20 cellular contexts compared by ENCODE assay signal in the genomic region with DNA sequence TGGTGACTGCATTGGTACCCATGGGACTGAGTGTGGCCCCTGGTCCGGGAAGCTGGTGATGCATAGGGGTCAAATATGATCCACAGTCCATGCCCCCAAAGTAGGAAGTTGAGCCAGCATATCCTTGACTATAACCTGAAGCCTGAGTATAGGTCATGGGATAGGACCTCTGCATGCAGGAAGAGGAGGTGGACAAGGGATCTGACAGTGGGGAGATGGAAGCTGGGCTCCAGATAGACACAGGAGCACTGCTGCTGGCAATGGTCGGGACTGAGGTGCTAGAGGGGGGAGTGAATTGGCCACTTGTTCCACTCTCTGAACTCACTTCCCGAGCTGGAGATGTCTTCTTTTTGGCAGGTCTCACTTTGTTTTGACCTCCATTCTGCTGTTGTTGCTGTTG. TPM values are rescaled to one million over a fixed set of nuclear protein-coding genes. Genes with fewer than 3 reads are reported as not detected.
A peak's percentile ranks its signal among the peaks of the same experiment; 100 is the strongest.
DNase-seq lines count a peak whose midpoint lies in the region; ATAC-seq, FAIRE-seq and TF ChIP-seq lines count a peak whose summit lies in the region.
"Had no signal": no experiment of that assay in that cellular context is flagged by ENCODE, and none has a peak within 500 bp of the region (broad histone marks: within the 10 kb centered on the region; RNA-seq: fewer than 3 reads in every experiment).

No MANE protein-coding gene starts in this region.

- peak overlapping the region; percentile 90 for H3K4me3 ChIP-seq in endodermal cell (ENCODE audit: low read length)
- H3K4me3 ChIP-seq in neural progenitor cell: peak overlapping the region; percentile 98
- no peak overlapping the region for H3K4me3 ChIP-seq in stomach
- H3K4me3 ChIP-seq: BLaER1 had no signal

- 61 to 64% methylated on average over 2 to 3 of the region's 3 CpGs for WGBS in endodermal cell (ENCODE audit: insufficient coverage in 1 of 2, insufficient read length in 1 of 2), 2 experiments
- 59 to 73% (median 67%) methylated on average over 3 of the region's 3 CpGs for WGBS in stomach, 5 donors

- H2AFZ ChIP-seq in neural progenitor cell (replicated peaks): no peak overlapping the region

- intact Hi-C loops in stomach (cut with DNase I; ENCODE audit: low total_unique reads): no loop called here

- POLR2A ChIA-PET in WTC11 (lab: Charles Lee): no interaction called here

- H3K36me3 ChIP-seq in endodermal cell (ENCODE audit: control insufficient read depth, insufficient read depth, low read length) (peaks cover 70% of the 10 kb centered on the region), neural progenitor cell (peaks cover 56% of the 10 kb centered on the region), stomach (no peaks in the 10 kb centered on the region)
- H3K36me3 ChIP-seq: BLaER1 had no signal

- H3F3A ChIP-seq in neural progenitor cell (ENCODE audit: low read depth): peaks cover 100% of the 10 kb centered on the region

- H3K79me2 ChIP-seq in neural progenitor cell (ENCODE audit: low read depth): peaks cover 80% of the 10 kb centered on the region

- H3K9me3 ChIP-seq in endodermal cell (ENCODE audit: control insufficient read depth, low read length) (no peaks in the 10 kb centered on the region), neural progenitor cell (ENCODE audit: low read depth) (no peaks in the 10 kb centered on the region), stomach (peaks cover 0 to 3% (median 0%) of the 10 kb centered on the region in 4 donors)

- H3K9me3 Mint-ChIP-seq in WTC11: no peaks in the 10 kb centered on the region
- no peaks in the 10 kb centered on the region for H3K9me3 Mint-ChIP-seq in endodermal cell
- peaks cover 3% of the 10 kb centered on the region for H3K9me3 Mint-ChIP-seq in neural progenitor cell
- H3K9me3 Mint-ChIP-seq: HFFc6 had no signal

- peak overlapping the region; percentile 98 for H3K9ac ChIP-seq in endodermal cell (ENCODE audit: extremely low read depth, low read length, poor library complexity, severe bottlenecking)
- no peak overlapping the region for H3K9ac ChIP-seq in neural progenitor cell
- H3K9ac ChIP-seq: BLaER1 had no signal

- peak; percentile 82 for FAIRE-seq in HTR-8/SVneo (lab: Jason Lieb, UNC)
- FAIRE-seq: A204.1, GM12892, GM19239 had no signal

- H3K27me3 Mint-ChIP-seq in WTC11 (ENCODE audit: low read depth): peaks cover 70% of the 10 kb centered on the region
- no peaks in the 10 kb centered on the region for H3K27me3 Mint-ChIP-seq in endodermal cell (ENCODE audit: insufficient read depth)
- H3K27me3 Mint-ChIP-seq in neural progenitor cell (ENCODE audit: insufficient read depth, low read depth): peaks cover 65% of the 10 kb centered on the region

- H3K27ac ChIP-seq in endodermal cell (ENCODE audit: low read depth, low read length) (no peak overlapping the region), neural progenitor cell (no peak overlapping the region), stomach (no peak overlapping the region)
- H3K27ac ChIP-seq: BLaER1 had no signal

- no peak overlapping the region for H3K4me3 Mint-ChIP-seq in WTC11
- peak overlapping the region; percentile 86 for H3K4me3 Mint-ChIP-seq in endodermal cell
- peak overlapping the region; percentile 58 for H3K4me3 Mint-ChIP-seq in neural progenitor cell
- H3K4me3 Mint-ChIP-seq: CD8-positive, alpha-beta memory T cell; HFFc6 had no signal

- peak overlapping the region; percentile 97 for H3K4me2 ChIP-seq in neural progenitor cell
- H3K4me2 ChIP-seq: BLaER1 had no signal

- peaks cover 98% of the 10 kb centered on the region for H4K20me1 ChIP-seq in neural progenitor cell (ENCODE audit: low read depth)
- H4K20me1 ChIP-seq: BLaER1 had no signal

- H3K27me3 ChIP-seq in endodermal cell (ENCODE audit: control insufficient read depth, insufficient read depth, low read length, poor library complexity, severe bottlenecking) (peaks cover 10% of the 10 kb centered on the region), neural progenitor cell (peaks cover 18% of the 10 kb centered on the region), stomach (peaks cover 45 to 100% (median 95%) of the 10 kb centered on the region in 3 donors)

- H3K27ac Mint-ChIP-seq in WTC11: no peak overlapping the region
- H3K27ac Mint-ChIP-seq in endodermal cell: peak overlapping the region; percentile 97
- H3K27ac Mint-ChIP-seq in neural progenitor cell: no peak overlapping the region
- H3K27ac Mint-ChIP-seq: CD8-positive, alpha-beta memory T cell; HFFc6 had no signal

- CTCF ChIA-PET in WTC11 (lab: Charles Lee): interaction anchor here (1.2 to 1.6 kb wide), 2 partner anchors 117 to 250 kb away, joined by 3 read pairs; no protein-coding TSS in a partner anchor

- ATAC-seq in WTC11: no peak

- DNase-seq in HTR-8/SVneo (ENCODE audit: insufficient read length, low spot score) (no peak), WTC11 (ENCODE audit: low spot score) (no peak), endodermal cell (peak; percentile 52), neural progenitor cell (ENCODE audit: low spot score) (no peak), stomach (no peak), SIG-M5 (lab: John Stamatoyannopoulos, UW) (no peak)
- no peak for DNase-seq in activated T-cell treated with anti-CD3 and anti-CD28 coated beads, Interleukin-2, amount 50 U/mL, for 48 hours
- DNase-seq: Caco-2; CD8-positive, alpha-beta memory T cell; DND-41; GDM1; GOT3; HCEC 1CT; HFFc6 had no signal

- no peak for TF ChIP-seq EP300 in stomach (IDR thresholded peaks at IDR 0.05)

- H3K36me3 Mint-ChIP-seq in WTC11 (peaks cover 40% of the 10 kb centered on the region), endodermal cell (ENCODE audit: low read depth) (peaks cover 60% of the 10 kb centered on the region), neural progenitor cell (peaks cover 45% of the 10 kb centered on the region)
- H3K36me3 Mint-ChIP-seq: CD8-positive, alpha-beta memory T cell had no signal

- TF ChIP-seq POLR2A in stomach (IDR thresholded peaks at IDR 0.05): no peak

- peaks cover 71% of the 10 kb centered on the region for H3K4me1 Mint-ChIP-seq in WTC11
- peaks cover 51% of the 10 kb centered on the region for H3K4me1 Mint-ChIP-seq in endodermal cell
- peaks cover 58% of the 10 kb centered on the region for H3K4me1 Mint-ChIP-seq in neural progenitor cell

- TF ChIP-seq CTCF in WTC11 (IDR thresholded peaks at IDR 0.05) (no peak), endodermal cell (conservative IDR thresholded peaks at IDR 0.05) (no peak), neural progenitor cell (IDR thresholded peaks at IDR 0.05) (no peak), stomach (IDR thresholded peaks at IDR 0.05) (no peak)

- peaks cover 2% of the 10 kb centered on the region for H3K4me1 ChIP-seq in endodermal cell (ENCODE audit: control insufficient read depth, insufficient read depth, low read length)
- peaks cover 83% of the 10 kb centered on the region for H3K4me1 ChIP-seq in neural progenitor cell
- H3K4me1 ChIP-seq in stomach: peaks cover 12 to 24% (median 20%) of the 10 kb centered on the region in 4 donors

TF ChIP-seq in WTC11, 78 proteins besides CTCF, POLR2A, EP300 and RAD21:
- TF ChIP-seq ZNF219 (CRISPR knock-in tag; IDR thresholded peaks at IDR 0.05; ENCODE audit: borderline replicate concordance): no peak
- peak; percentile 51; the same call in 1 of the 2 replicates for TF ChIP-seq ZNF317 (CRISPR knock-in tag; IDR thresholded peaks at IDR 0.05; ENCODE audit: borderline replicate concordance, low read depth)

RNA-seq across cellular contexts. Expression of gene OTX2, which starts 8.4 kb away (rescaled TPM):
- total RNA-seq in WTC11 (2021): 30.1 to 34.4 TPM (median 32.5 TPM) in 3 replicates
- total RNA-seq in endodermal cell: 100 to 1,000 TPM; 321 to 348 TPM
- polyA plus RNA-seq in endodermal cell (2013, experiment 1 of 2): 103 TPM
- 110 TPM for polyA plus RNA-seq in endodermal cell (2013, experiment 2 of 2)
- 453 and 513 TPM in 2 replicates for total RNA-seq in neural progenitor cell (ENCODE audit: low replicate concordance)
- total RNA-seq in stomach: not detected
- not detected for polyA plus RNA-seq in stomach
- total RNA-seq: Caco-2; CD8-positive, alpha-beta memory T cell; HFFc6; HT1080 had no signal
- polyA plus RNA-seq: AG04450; CD8-positive, alpha-beta memory T cell had no signal

Comparison
In these comparisons a context has a peak if more than half of its experiments do, and no peak if none do; other contexts are left out.
1. H3K4me3 ChIP-seq: peak in endodermal cell (single experiment) and neural progenitor cell (single experiment); none in stomach (0 of 4).
2. RNA of gene OTX2, which starts 8.4 kb away (total RNA-seq): 453 to 513 TPM in neural progenitor cell, 321 to 348 TPM in endodermal cell and 30.1 to 34.4 TPM in WTC11; not detected in stomach; every median in the first group is over 10 times any median in the second.